Comparison of ENCODE assay signal across 10 cellular contexts in the genomic region with DNA sequence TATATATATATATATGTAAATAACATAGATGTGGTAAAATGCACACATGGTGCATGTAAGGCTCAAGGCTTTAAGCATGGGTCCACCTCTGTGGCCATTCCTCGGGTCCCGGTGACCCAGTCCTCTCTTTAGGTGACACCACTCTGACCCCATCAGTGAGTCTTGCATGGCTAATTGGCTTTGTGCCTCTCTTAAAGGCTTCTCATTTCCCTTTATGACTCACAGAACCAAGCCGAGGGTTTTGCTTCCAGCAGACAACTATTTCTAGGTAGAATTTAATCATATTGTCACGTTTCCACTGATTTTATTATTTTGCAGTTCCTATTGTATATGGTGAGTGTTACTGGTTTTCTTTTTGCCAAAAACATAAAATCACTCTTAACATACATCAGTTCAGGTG. TPM values are rescaled to one million over a fixed set of nuclear protein-coding genes. Genes with fewer than 3 reads are reported as not detected.
DNase-seq lines count a peak whose midpoint lies in the region; ATAC-seq and TF ChIP-seq lines count a peak whose summit lies in the region.
"Had no signal": no experiment of that assay in that cellular context is flagged by ENCODE, and none has a peak within 500 bp of the region (broad histone marks: within the 10 kb centered on the region; RNA-seq: fewer than 3 reads in every experiment).

No MANE protein-coding gene starts in this region.

- H3K9me3 Mint-ChIP-seq in activated CD4-positive, alpha-beta T cell treated with anti-CD3 and anti-CD28 coated beads for 36 hours (ENCODE audit: low read depth): no peaks in the 10 kb centered on the region

- peaks cover 12% of the 10 kb centered on the region for H3K27me3 Mint-ChIP-seq in activated CD4-positive, alpha-beta T cell treated with anti-CD3 and anti-CD28 coated beads for 36 hours

- H3K27ac Mint-ChIP-seq in activated CD4-positive, alpha-beta T cell treated with anti-CD3 and anti-CD28 coated beads for 36 hours: no peak overlapping the region

- CTCF ChIA-PET in activated CD4-positive, alpha-beta T cell treated with anti-CD3 and anti-CD28 coated beads for 36 hours (lab: Charles Lee): no interaction called here

- no peak for TF ChIP-seq CTCF in GM06990 (IDR thresholded peaks at IDR 0.05; ENCODE audit: insufficient read depth, low read length, poor library complexity, severe bottlenecking)
- TF ChIP-seq CTCF in epithelial cell of esophagus (IDR thresholded peaks at IDR 0.05; ENCODE audit: insufficient read depth, low read depth, low read length, missing control alignments): no peak

- H3K36me3 Mint-ChIP-seq in activated CD4-positive, alpha-beta T cell treated with anti-CD3 and anti-CD28 coated beads for 36 hours (ENCODE audit: low read depth): no peaks in the 10 kb centered on the region

- ATAC-seq in GM21717 (IDR thresholded peaks at IDR 0.05; ENCODE audit: unreplicated experiment) (peak; percentile 35), HG03571 (IDR thresholded peaks at IDR 0.05; ENCODE audit: unreplicated experiment) (peak; percentile 50)
- ATAC-seq in activated CD4-positive, alpha-beta T cell treated with anti-CD3 and anti-CD28 coated beads for 36 hours: no peak

- peaks cover 17% of the 10 kb centered on the region for H3K36me3 ChIP-seq in GM06990 (ENCODE audit: control insufficient read depth, insufficient read depth, low read length)

- POLR2A ChIA-PET in activated CD4-positive, alpha-beta T cell treated with anti-CD3 and anti-CD28 coated beads for 36 hours (lab: Charles Lee): no interaction called here

- DNase-seq in GM06990 (ENCODE audit: extremely low read depth, insufficient read length) (peak; percentile 66), epithelial cell of esophagus (ENCODE audit: low read depth) (peak; percentile 55), NCI-H128 (lab: John Stamatoyannopoulos, UW; ENCODE audit: unreplicated experiment) (no peak), hypothalamus (lab: John Stamatoyannopoulos, UW) (no peak), AG08395 (ENCODE audit: low spot score) (no peak)
- DNase-seq in activated CD4-positive, alpha-beta T cell treated with anti-CD3 and anti-CD28 coated beads for 36 hours: no peak
- DNase-seq: effector CD8-positive, alpha-beta T cell; NCI-H1436 treated with DMSO at 0.1 percent for 48 hours had no signal

- H3K27me3 ChIP-seq in GM06990 (replicated peaks; ENCODE audit: control insufficient read depth, insufficient read depth, low read length): no peaks in the 10 kb centered on the region

- H3K4me3 ChIP-seq in GM06990 (replicated peaks; ENCODE audit: low read depth, low read length) (no peak overlapping the region), epithelial cell of esophagus (ENCODE audit: low read length) (no peak overlapping the region)

- no peak overlapping the region for H3K4me3 Mint-ChIP-seq in activated CD4-positive, alpha-beta T cell treated with anti-CD3 and anti-CD28 coated beads for 36 hours

- intact Hi-C loops in activated CD4-positive, alpha-beta T cell treated with anti-CD3 and anti-CD28 coated beads for 36 hours (cut with DNase I, micrococcal nuclease): no loop called here

- H3K4me1 Mint-ChIP-seq in activated CD4-positive, alpha-beta T cell treated with anti-CD3 and anti-CD28 coated beads for 36 hours: no peaks in the 10 kb centered on the region

RNA-seq across cellular contexts. Expression of gene PLCG2, which starts 59.7 kb away (rescaled TPM):
- 1 to 10 TPM; 7.0 to 7.6 TPM for total RNA-seq in activated CD4-positive, alpha-beta T cell treated with anti-CD3 and anti-CD28 coated beads for 36 hours

Comparison
In these comparisons a context has a peak if more than half of its experiments do, and no peak if none do; other contexts are left out.
1. DNase-seq: peak in GM06990 (single experiment) and epithelial cell of esophagus (single experiment); none in NCI-H128 (single experiment), hypothalamus (0 of 51), activated CD4-positive, alpha-beta T cell treated with anti-CD3 and anti-CD28 coated beads for 36 hours (single experiment) and AG08395 (single experiment).